In the genomic region with DNA sequence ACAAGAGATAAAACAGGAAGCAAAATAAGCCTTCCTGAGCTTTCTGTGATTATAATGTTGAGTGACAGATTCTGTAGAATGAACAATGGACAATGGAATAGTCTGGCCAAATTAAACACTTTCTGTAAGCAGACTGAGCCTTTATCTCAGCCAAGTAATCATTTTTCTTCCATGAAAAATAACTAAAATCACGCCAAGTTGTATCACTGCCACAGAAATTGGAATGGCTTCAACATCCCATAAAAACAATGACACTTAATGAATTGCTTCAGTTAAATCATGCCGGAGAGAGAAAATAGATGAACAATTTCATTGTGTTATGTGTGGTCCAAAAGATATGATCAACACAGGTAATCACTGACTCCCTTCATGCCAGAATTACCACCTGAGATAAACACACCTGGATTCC, we compare ENCODE assay signal across 20 cellular contexts.
DNase-seq lines count a peak whose midpoint lies in the region; ATAC-seq and TF ChIP-seq lines count a peak whose summit lies in the region.
"Had no signal": no experiment of that assay in that cellular context is flagged by ENCODE, and none has a peak within 500 bp of the region (broad histone marks: within the 10 kb centered on the region; RNA-seq: fewer than 3 reads in every experiment).

No MANE protein-coding gene starts in this region.

- H3K36me3 ChIP-seq in heart left ventricle, result no peaks in the 10 kb centered on the region
- H3K36me3 ChIP-seq: stomach, upper lobe of right lung had no signal

- peaks cover 6% of the 10 kb centered on the region for H3K36me3 Mint-ChIP-seq in progenitor cell of endocrine pancreas (ENCODE audit: insufficient read depth)
- peaks cover 10% of the 10 kb centered on the region for H3K36me3 Mint-ChIP-seq in activated CD8-positive, alpha-beta T cell treated with anti-CD3 and anti-CD28 coated beads, Interleukin-2, amount 10 ng/mL, durations not matched to agents 7 days and 5 days (ENCODE audit: low read depth)

- intact Hi-C loops in heart left ventricle (cut with DNase I), result loop anchor here in 5 of 10 donors (10.0 kb wide), 2 partner anchors 113 to 233 kb away; a partner anchor contains a TSS

- 46 to 55% (median 50%) methylated on average over 2 of the region's 2 CpGs for WGBS in heart left ventricle, 4 donors

- POLR2A ChIA-PET in activated CD8-positive, alpha-beta T cell treated with anti-CD3 and anti-CD28 coated beads, Interleukin-2, amount 10 ng/mL, durations not matched to agents 7 days and 5 days (lab: Charles Lee), result no interaction called here

- TF ChIP-seq CTCF in heart left ventricle (IDR thresholded peaks at IDR 0.05), result no peak
- TF ChIP-seq CTCF in progenitor cell of endocrine pancreas (IDR thresholded peaks at IDR 0.05; ENCODE audit: unreplicated experiment), result no peak

- no peaks in the 10 kb centered on the region for H3K9me3 ChIP-seq in heart left ventricle
- H3K9me3 ChIP-seq: stomach, upper lobe of right lung had no signal

- no peaks in the 10 kb centered on the region for H3K27me3 ChIP-seq in heart left ventricle
- H3K27me3 ChIP-seq: stomach had no signal

- H3K9me3 Mint-ChIP-seq in progenitor cell of endocrine pancreas (ENCODE audit: low read depth), result peaks cover 5% of the 10 kb centered on the region
- H3K9me3 Mint-ChIP-seq in activated CD8-positive, alpha-beta T cell treated with anti-CD3 and anti-CD28 coated beads, Interleukin-2, amount 10 ng/mL, durations not matched to agents 7 days and 5 days (ENCODE audit: insufficient read depth), result no peaks in the 10 kb centered on the region
- H3K9me3 Mint-ChIP-seq: activated T-helper 1 cell treated with anti-CD3 and anti-CD28 coated beads, Interleukin-12 subunit alpha, Interleukin-12 subunit beta, Interleukin-2, Interleukin-4 antibody, amounts not matched to agents 30 ng/mL and 10 ng/mL and 1 ng/mL, durations not matched to agents 14 hours and 24 hours and 36 hours had no signal

- peak overlapping the region; percentile 89 for H3K27ac Mint-ChIP-seq in progenitor cell of endocrine pancreas
- no peak overlapping the region for H3K27ac Mint-ChIP-seq in activated CD8-positive, alpha-beta T cell treated with anti-CD3 and anti-CD28 coated beads, Interleukin-2, amount 10 ng/mL, durations not matched to agents 7 days and 5 days
- H3K27ac Mint-ChIP-seq: activated naive CD8-positive, alpha-beta T cell treated with anti-CD3 and anti-CD28 coated beads, Interleukin-2, amount 10 ng/mL, durations not matched to agents 7 days and 5 days; activated T-helper 1 cell treated with anti-CD3 and anti-CD28 coated beads, Interleukin-12 subunit alpha, Interleukin-12 subunit beta, Interleukin-2, Interleukin-4 antibody, amounts not matched to agents 30 ng/mL and 10 ng/mL and 1 ng/mL, durations not matched to agents 14 hours and 24 hours and 36 hours had no signal

- ATAC-seq in heart left ventricle (peak in 3 of 4 donors; percentile 33 to 70 (median 70)), HG03135 (IDR thresholded peaks at IDR 0.05; ENCODE audit: unreplicated experiment) (no peak), GM18505 (IDR thresholded peaks at IDR 0.05; ENCODE audit: unreplicated experiment) (no peak)
- no peak for ATAC-seq in activated CD8-positive, alpha-beta T cell treated with anti-CD3 and anti-CD28 coated beads, Interleukin-2, amount 10 ng/mL, durations not matched to agents 7 days and 5 days
- ATAC-seq: upper lobe of right lung had no signal

- peak; percentile 22 for DNase-seq in HT-29 (ENCODE audit: low spot score)
- peak; percentile 35 for DNase-seq in astrocyte of the hippocampus (ENCODE audit: low read depth, low spot score)
- no peak for DNase-seq in heart left ventricle
- no peak for DNase-seq in progenitor cell of endocrine pancreas (ENCODE audit: low spot score, unreplicated experiment)
- DNase-seq in activated CD8-positive, alpha-beta T cell treated with anti-CD3 and anti-CD28 coated beads, Interleukin-2, amount 10 ng/mL, durations not matched to agents 7 days and 5 days, result no peak
- DNase-seq: activated CD4-positive, alpha-beta T cell treated with anti-CD3 and anti-CD28 coated beads for 1 hour; activated naive CD8-positive, alpha-beta T cell treated with anti-CD3 and anti-CD28 coated beads, Interleukin-2, amount 10 ng/mL, durations not matched to agents 7 days and 5 days; glutamatergic neuron; GOT3; NCI-H1105 treated with DMSO at 0.1 percent for 48 hours; NCI-H2171; NCI-H748 treated with DMSO at 0.1 percent for 48 hours; stomach; T1000; upper lobe of right lung had no signal

- H3K4me3 Mint-ChIP-seq in progenitor cell of endocrine pancreas (ENCODE audit: low read depth), result no peak overlapping the region
- H3K4me3 Mint-ChIP-seq in activated CD8-positive, alpha-beta T cell treated with anti-CD3 and anti-CD28 coated beads, Interleukin-2, amount 10 ng/mL, durations not matched to agents 7 days and 5 days, result no peak overlapping the region
- H3K4me3 Mint-ChIP-seq: activated naive CD8-positive, alpha-beta T cell treated with anti-CD3 and anti-CD28 coated beads, Interleukin-2, amount 10 ng/mL, durations not matched to agents 7 days and 5 days; activated T-helper 1 cell treated with anti-CD3 and anti-CD28 coated beads, Interleukin-12 subunit alpha, Interleukin-12 subunit beta, Interleukin-2, Interleukin-4 antibody, amounts not matched to agents 30 ng/mL and 10 ng/mL and 1 ng/mL, durations not matched to agents 14 hours and 24 hours and 36 hours had no signal

- peaks cover 0 to 12% (median 1%) of the 10 kb centered on the region in 12 donors for H3K4me1 ChIP-seq in heart left ventricle
- H3K4me1 ChIP-seq: upper lobe of right lung had no signal

- H3K27me3 Mint-ChIP-seq in progenitor cell of endocrine pancreas, result no peaks in the 10 kb centered on the region
- peaks cover 25% of the 10 kb centered on the region for H3K27me3 Mint-ChIP-seq in activated CD8-positive, alpha-beta T cell treated with anti-CD3 and anti-CD28 coated beads, Interleukin-2, amount 10 ng/mL, durations not matched to agents 7 days and 5 days (ENCODE audit: low read depth)

- CTCF ChIA-PET in activated CD8-positive, alpha-beta T cell treated with anti-CD3 and anti-CD28 coated beads, Interleukin-2, amount 10 ng/mL, durations not matched to agents 7 days and 5 days (lab: Charles Lee), result no interaction called here

- H3K4me1 Mint-ChIP-seq in progenitor cell of endocrine pancreas (ENCODE audit: low read depth), result peaks cover 29% of the 10 kb centered on the region
- H3K4me1 Mint-ChIP-seq in activated CD8-positive, alpha-beta T cell treated with anti-CD3 and anti-CD28 coated beads, Interleukin-2, amount 10 ng/mL, durations not matched to agents 7 days and 5 days (ENCODE audit: low read depth), result peaks cover 26% of the 10 kb centered on the region

- TF ChIP-seq POLR2A in heart left ventricle (IDR thresholded peaks at IDR 0.05) (no peak), GM18505 (IDR thresholded peaks at IDR 0.05; ENCODE audit: borderline replicate concordance, extremely low read depth, insufficient read depth, insufficient read length) (no peak)

- no peak overlapping the region for H3K4me3 ChIP-seq in heart left ventricle
- H3K4me3 ChIP-seq: lung, skin epidermis, stomach, upper lobe of right lung had no signal

- peak overlapping the region in 1 of 12 donors; percentile 33 for H3K27ac ChIP-seq in heart left ventricle
- H3K27ac ChIP-seq: skin epidermis, stomach, upper lobe of right lung had no signal

Comparison
In these comparisons a context has a peak if more than half of its experiments do, and no peak if none do; other contexts are left out.
1. DNase-seq: peak in HT-29 (single experiment) and astrocyte of the hippocampus (single experiment); none in heart left ventricle (0 of 5), progenitor cell of endocrine pancreas (single experiment) and activated CD8-positive, alpha-beta T cell treated with anti-CD3 and anti-CD28 coated beads, Interleukin-2, amount 10 ng/mL, durations not matched to agents 7 days and 5 days (single experiment).
2. ATAC-seq: peak in heart left ventricle (3 of 4); none in activated CD8-positive, alpha-beta T cell treated with anti-CD3 and anti-CD28 coated beads, Interleukin-2, amount 10 ng/mL, durations not matched to agents 7 days and 5 days (single experiment), HG03135 (single experiment) and GM18505 (single experiment).